ENCODE assay signal across 11 cellular contexts in genomic region chrX:40148439-40149285, GRCh38. TPM values are rescaled to one million over a fixed set of nuclear protein-coding genes. Genes with fewer than 3 reads are reported as not detected.
DNase-seq lines count a peak whose midpoint lies in the region; ATAC-seq, FAIRE-seq and TF ChIP-seq lines count a peak whose summit lies in the region.
"Had no signal": no experiment of that assay in that cellular context is flagged by ENCODE, and none has a peak within 500 bp of the region (broad histone marks: within the 10 kb centered on the region; RNA-seq: fewer than 3 reads in every experiment).

No MANE protein-coding gene starts in this region.

- no peak for DNase-seq in HepG2 (ENCODE audit: low spot score)
- no peak for DNase-seq in right lobe of liver
- peak; percentile 49 for DNase-seq in SIG-M5 (lab: John Stamatoyannopoulos, UW)
- no peak for DNase-seq in uterus
- no peak for DNase-seq in ascending aorta (ENCODE audit: low spot score in 2 of 2)
- DNase-seq in globus pallidus (ENCODE audit: low spot score) = no peak
- DNase-seq in activated CD4-positive, alpha-beta T cell treated with anti-CD3 and anti-CD28 coated beads, Interleukin-2, amount 50 U/mL, for 4 hours = no peak
- DNase-seq: activated naive CD4-positive, alpha-beta T cell treated with anti-CD3 and anti-CD28 coated beads for 36 hours; left lung had no signal

- no peak for TF ChIP-seq RAD21 in HepG2 (CRISPR knock-in tag; IDR thresholded peaks at IDR 0.05)

- TF ChIP-seq CTCF in HepG2 (CRISPR knock-in tag; IDR thresholded peaks at IDR 0.05) = no peak
- TF ChIP-seq CTCF in right lobe of liver (IDR thresholded peaks at IDR 0.05) = no peak
- TF ChIP-seq CTCF in uterus (IDR thresholded peaks at IDR 0.05) = no peak
- no peak for TF ChIP-seq CTCF in ascending aorta (IDR thresholded peaks at IDR 0.05)

- 0 out of 6 replicates have a peak overlapping the region, but pooled peaks of 1 of the 3 experiments have one; percentile 10 for H3K4me3 ChIP-seq in HepG2 (replicated peaks in 1 of 3; ENCODE audit: insufficient read depth in 1 of 3, low read depth in 2 of 3, low read length in 3 of 3)
- no peak overlapping the region for H3K4me3 ChIP-seq in right lobe of liver
- H3K4me3 ChIP-seq in iPS-18a (ENCODE audit: low read length) = peak overlapping the region; percentile 65
- H3K4me3 ChIP-seq in uterus = no peak overlapping the region
- no peak overlapping the region for H3K4me3 ChIP-seq in ascending aorta
- H3K4me3 ChIP-seq: left lung had no signal

- H2AFZ ChIP-seq in HepG2 (ENCODE audit: low read length) = no peak overlapping the region

- intact Hi-C loops in HepG2 (cut with micrococcal nuclease; ENCODE audit: unreplicated experiment) = no loop called here
- intact Hi-C loops in right lobe of liver (cut with DNase I) = no loop called here
- intact Hi-C loops in uterus (cut with DNase I; ENCODE audit: low total_unique reads) = no loop called here
- intact Hi-C loops in ascending aorta (cut with DNase I) = no loop called here

- peaks cover 14% of the 10 kb centered on the region for H3K79me2 ChIP-seq in HepG2 (ENCODE audit: insufficient read depth, low read length)

- ATAC-seq in HepG2 (peak; percentile 22), right lobe of liver (no peak)
- ATAC-seq: left lung had no signal

- BruUV-seq in HepG2 (replicated peaks; lab: Mats Ljungman, UMichigan) = no TSS peak

- peak overlapping the region; percentile 22; the same call in 1 of the 2 replicates for H3K9ac ChIP-seq in HepG2 (ENCODE audit: insufficient read depth, low read depth, low read length)
- H3K9ac ChIP-seq in iPS-18a (ENCODE audit: low read length) = no peak overlapping the region

- WGBS in HepG2 (ENCODE audit: low lambda C conversion rate) = 62% methylated on average over 14 of the region's 23 CpGs
- WGBS in right lobe of liver (ENCODE audit: insufficient coverage, low coverage, low lambda C conversion rate, missing lambda C conversion rate) = 20% methylated on average over 16 of the region's 23 CpGs

- in situ Hi-C loops in HepG2 (cut with HindIII; ENCODE audit: extremely low pct_ligation_motif_present, low pct_unique_long_range_greater_than_20kb) = no loop called here

- TF ChIP-seq POLR2A in HepG2 (IDR thresholded peaks at IDR 0.05; ENCODE audit: insufficient read depth in 1 of 2, low read depth in 2 of 2, low read length in 2 of 2) (no peak), right lobe of liver (IDR thresholded peaks at IDR 0.05) (no peak), uterus (IDR thresholded peaks at IDR 0.05) (no peak)

- FAIRE-seq in HepG2 (lab: Jason Lieb, UNC) = peak; percentile 32
- FAIRE-seq: TTC549 had no signal

- CTCF ChIA-PET in HepG2 (lab: Yijun Ruan, JAX; ENCODE audit: low intra/inter-chr PET ratio, low total read pairs) = no interaction called here

- POLR2A ChIA-PET in HepG2 (lab: Yijun Ruan, JAX) = no interaction called here

- TF ChIP-seq EP300 in HepG2 (IDR thresholded peaks at IDR 0.05; ENCODE audit: low read depth in 2 of 2, low read length in 2 of 2) (no peak), HepG2 (CRISPR knock-in tag; IDR thresholded peaks at IDR 0.05; ENCODE audit: borderline replicate concordance) (no peak)

- H3K4me1 ChIP-seq in HepG2 (ENCODE audit: insufficient read depth, low read length) (peaks cover 55% of the 10 kb centered on the region), right lobe of liver (peaks cover 0 to 13% (median 2%) of the 10 kb centered on the region in 4 donors), iPS-18a (ENCODE audit: control insufficient read depth, low read depth, low read length) (peaks cover 61% of the 10 kb centered on the region), uterus (peaks cover 0 to 5% of the 10 kb centered on the region in 2 donors), ascending aorta (peaks cover 2 to 7% of the 10 kb centered on the region in 2 donors)

- H4K20me1 ChIP-seq in HepG2 (ENCODE audit: insufficient read depth, low read length) = no peaks in the 10 kb centered on the region

- peak overlapping the region; percentile 26 for H3K27ac ChIP-seq in HepG2 (ENCODE audit: extremely low read length, insufficient read depth, low read length)
- H3K27ac ChIP-seq in right lobe of liver = no peak overlapping the region
- no peak overlapping the region for H3K27ac ChIP-seq in iPS-18a (ENCODE audit: low read length)
- peak overlapping the region; percentile 10 to 34 for H3K27ac ChIP-seq in uterus
- H3K27ac ChIP-seq in ascending aorta = no peak overlapping the region
- H3K27ac ChIP-seq: left lung had no signal

- H3K4me2 ChIP-seq in HepG2 (ENCODE audit: low read depth, low read length) = peak overlapping the region; percentile 40

- no peaks in the 10 kb centered on the region for H3K27me3 ChIP-seq in HepG2 (ENCODE audit: control insufficient read depth in 1 of 2, insufficient read depth in 2 of 2, low read length in 2 of 2)
- H3K27me3 ChIP-seq in right lobe of liver = peaks cover 0 to 6% of the 10 kb centered on the region in 2 donors
- H3K27me3 ChIP-seq in iPS-18a (ENCODE audit: control insufficient read depth, insufficient read depth, low read length) = peaks cover 95% of the 10 kb centered on the region
- H3K27me3 ChIP-seq in uterus = peaks cover 0 to 1% of the 10 kb centered on the region in 2 donors
- H3K27me3 ChIP-seq in ascending aorta = no peaks in the 10 kb centered on the region

- no peaks in the 10 kb centered on the region for H3K36me3 ChIP-seq in HepG2 (replicated peaks in 1 of 2; ENCODE audit: control insufficient read depth in 1 of 2, insufficient read depth in 2 of 2, low read length in 2 of 2)
- H3K36me3 ChIP-seq in right lobe of liver = no peaks in the 10 kb centered on the region
- H3K36me3 ChIP-seq in iPS-18a (ENCODE audit: control insufficient read depth, low read depth, low read length) = no peaks in the 10 kb centered on the region
- no peaks in the 10 kb centered on the region for H3K36me3 ChIP-seq in uterus
- no peaks in the 10 kb centered on the region for H3K36me3 ChIP-seq in ascending aorta
- H3K36me3 ChIP-seq: left lung had no signal

- no peaks in the 10 kb centered on the region for H3K9me3 ChIP-seq in HepG2 (ENCODE audit: low read length)
- no peaks in the 10 kb centered on the region for H3K9me3 ChIP-seq in right lobe of liver
- H3K9me3 ChIP-seq in iPS-18a (ENCODE audit: control insufficient read depth, low read depth, low read length) = no peaks in the 10 kb centered on the region
- H3K9me3 ChIP-seq in uterus = no peaks in the 10 kb centered on the region
- no peaks in the 10 kb centered on the region for H3K9me3 ChIP-seq in ascending aorta
- H3K9me3 ChIP-seq: left lung had no signal

TF ChIP-seq in HepG2, 621 proteins besides CTCF, POLR2A, EP300 and RAD21 (continues in another document):
- peak; percentile 48; the same call in 1 of the 2 replicates for TF ChIP-seq ZBTB33 (CRISPR knock-in tag; IDR thresholded peaks at IDR 0.05)
- no peak for TF ChIP-seq ZNF260 (CRISPR knock-in tag; IDR thresholded peaks at IDR 0.05; ENCODE audit: borderline replicate concordance, low read depth)

RNA-seq across cellular contexts. Expression of gene BCOR, which starts 50.9 kb away (rescaled TPM):
- total RNA-seq in HepG2 (2016; rRNA removed; fragmentation: Illumina TruSeq; extraction: Trizol) (15.2 and 18.6 TPM in 2 replicates), right lobe of liver (10 to 100 TPM in 4 of 6 experiments, 1 to 10 TPM in 2; 9.4 to 16.6 (median 12.0) TPM), uterus (10 to 100 TPM in 3 of 4 donors, 1 to 10 TPM in 1; 10.0 to 42.4 (median 26.4) TPM), ascending aorta (26.7 TPM)
- 3.2 and 4.8 TPM in 2 replicates for total RNA-seq in HepG2 (2016; cell fraction: cytosol; rRNA removed; fragmentation: Illumina TruSeq; extraction: Trizol; ENCODE audit: low read depth)
- total RNA-seq in HepG2 (2016; cell fraction: insoluble cytoplasmic fraction; rRNA removed; fragmentation: Illumina TruSeq; extraction: Trizol) = 13.9 and 15.9 TPM in 2 replicates
- 7.4 and 7.6 TPM in 2 replicates for total RNA-seq in HepG2 (2016; cell fraction: membrane; rRNA removed; fragmentation: Illumina TruSeq; extraction: Trizol)
- 18.8 and 25.8 TPM in 2 replicates for total RNA-seq in HepG2 (2016; cell fraction: nucleus; rRNA removed; fragmentation: Illumina TruSeq; extraction: Trizol)
- 14.3 and 15.2 TPM in 2 replicates for polyA plus RNA-seq in HepG2 (2011; rRNA removed)
- polyA plus RNA-seq in HepG2 (2011; cell fraction: cytosol; rRNA removed) = 11.5 and 13.8 TPM in 2 replicates
- 30.4 and 30.6 TPM in 2 replicates for polyA plus RNA-seq in HepG2 (2011; cell fraction: nucleus; rRNA removed)
- polyA plus RNA-seq in HepG2 (2012) = 27.3 and 29.3 TPM in 2 replicates
- polyA plus RNA-seq in HepG2 (2016; cell fraction: cytosol; fragmentation: Illumina TruSeq; extraction: Trizol; ENCODE audit: low read depth) = 1.2 and 1.3 TPM in 2 replicates
- polyA plus RNA-seq in HepG2 (2016; cell fraction: insoluble cytoplasmic fraction; fragmentation: Illumina TruSeq; extraction: Trizol; ENCODE audit: low read depth) = 17.4 and 18.4 TPM in 2 replicates
- 1.3 and 1.9 TPM in 2 replicates for polyA plus RNA-seq in HepG2 (2016; cell fraction: membrane; fragmentation: Illumina TruSeq; extraction: Trizol; ENCODE audit: low read depth)
- 27.4 and 28.9 TPM in 2 replicates for polyA plus RNA-seq in HepG2 (2016; cell fraction: nucleus; fragmentation: Illumina TruSeq; extraction: Trizol; ENCODE audit: insufficient read depth, low read depth)
- 18.3 and 32.5 TPM in 2 replicates for polyA minus RNA-seq in HepG2 (2011; rRNA and poly(A)+ RNA removed; ENCODE audit: low replicate concordance)
- polyA minus RNA-seq in HepG2 (2011; cell fraction: cytosol; rRNA and poly(A)+ RNA removed) = 40.3 and 40.4 TPM in 2 replicates
- polyA minus RNA-seq in HepG2 (2011; cell fraction: nucleus; rRNA and poly(A)+ RNA removed) = 31.8 TPM in 2 replicates

Comparison
In these comparisons a context has a peak if more than half of its experiments do, and no peak if none do; other contexts are left out.
1. H3K27ac ChIP-seq: peak in HepG2 (single experiment) and uterus (2 of 2); none in right lobe of liver (0 of 3), iPS-18a (single experiment) and ascending aorta (0 of 2).